Comparison of ENCODE assay signal across 12 cellular contexts in genomic region chr11:18769802-18770456, GRCh38. TPM values are rescaled to one million over a fixed set of nuclear protein-coding genes. Genes with fewer than 3 reads are reported as not detected.
DNase-seq lines count a peak whose midpoint lies in the region; ATAC-seq and TF ChIP-seq lines count a peak whose summit lies in the region.
"Had no signal": no experiment of that assay in that cellular context is flagged by ENCODE, and none has a peak within 500 bp of the region (broad histone marks: within the 10 kb centered on the region; RNA-seq: fewer than 3 reads in every experiment).

No MANE protein-coding gene starts in this region.

- peaks cover 5% of the 10 kb centered on the region for H3K4me1 ChIP-seq in endodermal cell (ENCODE audit: control insufficient read depth, insufficient read depth, low read length)
- H3K4me1 ChIP-seq: foreskin keratinocyte had no signal

- in situ Hi-C loops in GM13976 (cut with MboI; ENCODE audit: low sequenced_read_pairs, unreplicated experiment): no loop called here

- no peaks in the 10 kb centered on the region for H3K9me3 ChIP-seq in endodermal cell (ENCODE audit: control insufficient read depth, low read length)

- no peaks in the 10 kb centered on the region for H3K36me3 ChIP-seq in endodermal cell (ENCODE audit: control insufficient read depth, insufficient read depth, low read length)

- no peak overlapping the region for H3K9ac ChIP-seq in endodermal cell (ENCODE audit: extremely low read depth, low read length, poor library complexity, severe bottlenecking)

- DNase-seq in GM13976 (ENCODE audit: low spot score): peak; percentile 52
- peak; percentile 75 for DNase-seq in endodermal cell
- DNase-seq in NCI-H2196 treated with DMSO at 0.1 percent for 48 hours (lab: John Stamatoyannopoulos, UW; ENCODE audit: unreplicated experiment): no peak
- no peak for DNase-seq in activated effector memory CD4-positive, alpha-beta T cell treated with Interleukin-2 at 50 U/mL for 16 hours
- DNase-seq: activated CD4-positive, alpha-beta T cell treated with anti-CD3 and anti-CD28 coated beads, Interleukin-2, amount 50 U/mL, for 4 hours; foreskin keratinocyte; OCI-M1 had no signal

- 52 to 55% methylated on average over 7 of the region's 8 CpGs for WGBS in endodermal cell (ENCODE audit: insufficient coverage in 1 of 2, insufficient read length in 1 of 2), 2 experiments

- no peak overlapping the region for H3K4me3 ChIP-seq in endodermal cell (ENCODE audit: low read length)

- peaks cover 5% of the 10 kb centered on the region for H3K27me3 Mint-ChIP-seq in endodermal cell (ENCODE audit: insufficient read depth)

- no peak overlapping the region for H3K27ac Mint-ChIP-seq in endodermal cell

- TF ChIP-seq CTCF in GM13976 (IDR thresholded peaks at IDR 0.05; ENCODE audit: borderline replicate concordance, control extremely low read depth, extremely low read depth, insufficient read depth, missing control alignments) (no peak), endodermal cell (conservative IDR thresholded peaks at IDR 0.05) (no peak)

- H3K4me3 Mint-ChIP-seq in endodermal cell: no peak overlapping the region

- peaks cover 21% of the 10 kb centered on the region for H3K4me1 Mint-ChIP-seq in endodermal cell

- H3K36me3 Mint-ChIP-seq in endodermal cell (ENCODE audit: low read depth): peaks cover 7% of the 10 kb centered on the region

- H3K27ac ChIP-seq in endodermal cell (ENCODE audit: low read depth, low read length): no peak overlapping the region
- H3K27ac ChIP-seq: C4-2B, foreskin keratinocyte had no signal

- no peaks in the 10 kb centered on the region for H3K9me3 Mint-ChIP-seq in endodermal cell

- no peaks in the 10 kb centered on the region for H3K27me3 ChIP-seq in endodermal cell (ENCODE audit: control insufficient read depth, insufficient read depth, low read length, poor library complexity, severe bottlenecking)

- peak; percentile 51 for ATAC-seq in GM19468 (IDR thresholded peaks at IDR 0.05; ENCODE audit: extremely low read depth, unreplicated experiment)
- ATAC-seq in HG03108 (IDR thresholded peaks at IDR 0.05; ENCODE audit: unreplicated experiment): peak; percentile 70
- no peak for ATAC-seq in HG02870 (IDR thresholded peaks at IDR 0.05; ENCODE audit: unreplicated experiment)
- ATAC-seq in HG03520 (IDR thresholded peaks at IDR 0.05; ENCODE audit: unreplicated experiment): no peak
- ATAC-seq: foreskin keratinocyte had no signal

RNA-seq across cellular contexts. Expression of gene PTPN5, which starts 21.7 kb away (rescaled TPM):
- total RNA-seq in endodermal cell: 10 to 100 TPM; 27.6 to 51.0 TPM
- polyA plus RNA-seq in endodermal cell (2013, experiment 1 of 2): 4.7 TPM
- polyA plus RNA-seq in endodermal cell (2013, experiment 2 of 2): 5.1 TPM
- total RNA-seq: foreskin keratinocyte had no signal
- polyA plus RNA-seq: foreskin keratinocyte had no signal

RNA-seq across cellular contexts. Expression of gene IGSF22, which starts 43.9 kb away (rescaled TPM):
- total RNA-seq in endodermal cell: 1 to 10 TPM in 1 of 2 donors, under 1 TPM in 1; 0.22 to 1.6 TPM
- polyA plus RNA-seq in endodermal cell (2013, experiment 1 of 2): not detected
- polyA plus RNA-seq in endodermal cell (2013, experiment 2 of 2): not detected

Comparison
In these comparisons a context has a peak if more than half of its experiments do, and no peak if none do; other contexts are left out.
1. DNase-seq: peak in GM13976 (single experiment) and endodermal cell (single experiment); none in NCI-H2196 treated with DMSO at 0.1 percent for 48 hours (single experiment) and activated effector memory CD4-positive, alpha-beta T cell treated with Interleukin-2 at 50 U/mL for 16 hours (single experiment).
2. ATAC-seq: peak in GM19468 (single experiment) and HG03108 (single experiment); none in HG02870 (single experiment) and HG03520 (single experiment).